In genomic region chr17:41965694-41966375, GRCh38 we compare ENCODE assay signal across 8 cellular contexts. TPM values are rescaled to one million over a fixed set of nuclear protein-coding genes. Genes with fewer than 3 reads are reported as not detected.
A peak's percentile ranks its signal among the peaks of the same experiment; 100 is the strongest.
DNase-seq lines count a peak whose midpoint lies in the region; ATAC-seq and TF ChIP-seq lines count a peak whose summit lies in the region.

No MANE protein-coding gene starts in this region.

- H3K4me1 ChIP-seq in BE2C: peaks cover 5% of the 10 kb centered on the region
- H3K4me1 ChIP-seq in HAP-1: peaks cover 3% of the 10 kb centered on the region
- peaks cover 14 to 28% of the 10 kb centered on the region in 2 donors for H3K4me1 ChIP-seq in duodenal mucosa (ENCODE audit: control insufficient read depth in 1 of 2, insufficient read depth in 2 of 2, low read length in 2 of 2)

- H3K9ac ChIP-seq in duodenal mucosa (ENCODE audit: low read depth in 1 of 2, low read length in 2 of 2): peak overlapping the region; percentile 66 to 75

- H3K36me3 ChIP-seq in BE2C (peaks cover 16% of the 10 kb centered on the region), HAP-1 (replicated peaks) (peaks cover 29% of the 10 kb centered on the region), duodenal mucosa (ENCODE audit: control insufficient read depth in 1 of 2, insufficient read depth in 2 of 2, low read length in 2 of 2) (peaks cover 2 to 13% of the 10 kb centered on the region in 2 donors)

- H3K27me3 Mint-ChIP-seq in memory B cell: no peaks in the 10 kb centered on the region

- H3K4me3 Mint-ChIP-seq in memory B cell: peak overlapping the region; percentile 87

- in situ Hi-C loops in HAP-1 (cut with MboI; ENCODE audit: low sequenced_read_pairs): no loop called here

- no peak for TF ChIP-seq CTCF in BE2C (IDR thresholded peaks at IDR 0.05; ENCODE audit: low read depth, low read length)

- H3K36me3 Mint-ChIP-seq in memory B cell: peaks cover 2% of the 10 kb centered on the region

- H3K27me3 ChIP-seq in BE2C: no peaks in the 10 kb centered on the region
- no peaks in the 10 kb centered on the region for H3K27me3 ChIP-seq in HAP-1 (ENCODE audit: low read depth)
- H3K27me3 ChIP-seq in duodenal mucosa (ENCODE audit: control insufficient read depth in 1 of 2, insufficient read depth in 2 of 2, low read length in 2 of 2): no peaks in the 10 kb centered on the region

- H3K4me1 Mint-ChIP-seq in memory B cell: peaks cover 19% of the 10 kb centered on the region

- no peak for DNase-seq in BE2C
- peak in 1 of 2 experiments; percentile 56 for DNase-seq in HAP-1 (ENCODE audit: low spot score in 2 of 2)
- peak; percentile 96 for DNase-seq in NCI-H2171 treated with DMSO at 0.1 percent for 48 hours (lab: John Stamatoyannopoulos, UW)
- peak; percentile 31 to 70 for DNase-seq in activated CD4-positive, alpha-beta T cell treated with anti-CD3 and anti-CD28 coated beads, Interleukin-2, amount 50 U/mL, for 24 hours (ENCODE audit: low read depth in 1 of 2, low spot score in 1 of 2)
- peak in 1 of 2 donors; percentile 30 for DNase-seq in memory B cell (ENCODE audit: low spot score in 2 of 2)
- peak; percentile 43 to 55 for DNase-seq in stimulated activated CD8-positive, alpha-beta memory T cell treated with anti-CD3 and anti-CD28 coated beads, Interleukin-2, amount 100 ng/mL, for 48 hours (ENCODE audit: low read depth in 2 of 2)

- H3K4me3 ChIP-seq in BE2C (ENCODE audit: low read depth, low read length) (peak overlapping the region; percentile 84), HAP-1 (peak overlapping the region; percentile 78), duodenal mucosa (ENCODE audit: low read depth in 1 of 2, low read length in 2 of 2) (peak overlapping the region; percentile 69 to 76)

- ATAC-seq in memory B cell (ENCODE audit: low read depth) (peak; percentile 25), GM18868 (IDR thresholded peaks at IDR 0.05; ENCODE audit: unreplicated experiment) (no peak)

- peak overlapping the region; percentile 88 for H3K27ac Mint-ChIP-seq in memory B cell

- H3K9me3 ChIP-seq in BE2C (no peaks in the 10 kb centered on the region), HAP-1 (no peaks in the 10 kb centered on the region; the same call in 1 of the 2 replicates), duodenal mucosa (ENCODE audit: control insufficient read depth in 1 of 2, low read length in 2 of 2) (no peaks in the 10 kb centered on the region)

- H3K9me3 Mint-ChIP-seq in memory B cell: no peaks in the 10 kb centered on the region

- H3K27ac ChIP-seq in duodenal mucosa (ENCODE audit: low read depth, low read length): peak overlapping the region; percentile 22

RNA-seq across cellular contexts. Expression of gene CNP, which starts 0.8 kb away (rescaled TPM):
- 30.2 TPM for polyA plus RNA-seq in BE2C (2012; ENCODE audit: insufficient read depth, insufficient read length, low read depth)

RNA-seq across cellular contexts. Expression of gene ODAD4, which starts 35.4 kb away (rescaled TPM):
- polyA plus RNA-seq in BE2C (2012; ENCODE audit: insufficient read depth, insufficient read length, low read depth): 1.8 TPM

RNA-seq across cellular contexts. Expression of gene ACLY, which starts 47.1 kb away (rescaled TPM):
- polyA plus RNA-seq in BE2C (2012; ENCODE audit: insufficient read depth, insufficient read length, low read depth): 313 TPM

RNA-seq across cellular contexts. Expression of gene DNAJC7, which starts 51.4 kb away (rescaled TPM):
- 202 TPM for polyA plus RNA-seq in BE2C (2012; ENCODE audit: insufficient read depth, insufficient read length, low read depth)

RNA-seq across cellular contexts. Expression of gene NKIRAS2, which starts 54.1 kb away (rescaled TPM):
- polyA plus RNA-seq in BE2C (2012; ENCODE audit: insufficient read depth, insufficient read length, low read depth): 301 TPM
